27 cellular contexts compared by ENCODE assay signal in the genomic region with DNA sequence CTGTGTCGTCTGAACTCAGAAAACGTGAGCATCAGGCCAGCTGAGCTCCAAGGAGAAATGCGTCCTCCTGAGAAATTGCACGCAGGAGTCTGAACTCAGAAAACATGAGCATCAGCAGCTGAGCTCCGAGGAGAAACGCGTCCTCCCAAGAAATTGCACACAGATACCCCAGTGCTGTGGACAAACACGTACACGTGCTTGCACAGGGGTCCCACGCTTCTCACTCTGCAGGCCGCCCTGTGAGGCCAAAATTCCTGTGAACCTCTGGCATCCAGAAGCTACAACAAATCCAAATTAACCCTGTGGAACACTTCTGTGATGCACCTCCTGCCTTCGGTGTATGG.
A peak's percentile ranks its signal among the peaks of the same experiment; 100 is the strongest.
DNase-seq lines count a peak whose midpoint lies in the region; TF ChIP-seq lines count a peak whose summit lies in the region.
"Had no signal": no experiment of that assay in that cellular context is flagged by ENCODE, and none has a peak within 500 bp of the region (broad histone marks: within the 10 kb centered on the region; RNA-seq: fewer than 3 reads in every experiment).

No MANE protein-coding gene starts in this region.

- intact Hi-C loops in dorsolateral prefrontal cortex (cut with DNase I) (no loop called here), spleen (cut with DNase I; ENCODE audit: low total_unique reads) (no loop called here)

- TF ChIP-seq CTCF in dorsolateral prefrontal cortex (IDR thresholded peaks at IDR 0.05 in 54 of 56, conservative IDR thresholded peaks at IDR 0.05 in 2 of 56; ENCODE audit: low read depth in 1 of 56, partially characterized antibody in 56 of 56) (no peak), spleen (IDR thresholded peaks at IDR 0.05 in 8 of 11, conservative IDR thresholded peaks at IDR 0.05 in 3 of 11) (no peak)

- H3K27ac ChIP-seq in dorsolateral prefrontal cortex (peak overlapping the region in 55 of 59 donors; percentile 22 to 100 (median 95)), spleen (no peak overlapping the region)
- H3K27ac ChIP-seq: 22Rv1, C4-2B, SJCRH30 had no signal

- no peak for TF ChIP-seq POLR2A in spleen (IDR thresholded peaks at IDR 0.05)

- no peaks in the 10 kb centered on the region for H3K36me3 ChIP-seq in spleen
- H3K36me3 ChIP-seq: SJCRH30 had no signal

- peak; percentile 25 for DNase-seq in activated effector memory CD4-positive, alpha-beta T cell treated with anti-CD3 and anti-CD28 coated beads, Interleukin-2, amount 50 U/mL, for 16 hours
- DNase-seq in activated effector memory CD4-positive, alpha-beta T cell treated with Interleukin-2 at 50 U/mL for 16 hours, result no peak
- DNase-seq in dorsolateral prefrontal cortex (peak in 4 of 10 donors; percentile 12 to 38 (median 22)), spleen (peak; percentile 25), LoVo (ENCODE audit: low spot score) (no peak), H4 (ENCODE audit: low spot score) (no peak)
- no peak for DNase-seq in activated CD8-positive, alpha-beta memory T cell treated with anti-CD3 and anti-CD28 coated beads, Interleukin-2, amount 50 U/mL, for 4 hours
- DNase-seq: CD8-positive, alpha-beta memory T cell; DMS 273 treated with DMSO at 0.1 percent for 48 hours; DMS79; EL; GDM1; Kasumi-1; MV-4-11; NCI-H1105 treated with DMSO at 0.1 percent for 48 hours; NCI-H146; NCI-H1930; NCI-H2107; NCI-H446; NCI-H526; NCI-H82; NK-92 treated with Interleukin-12 subunit alpha and Interleukin-12 subunit beta, amount 100 ng/mL, for 24 hours; PC-3; SJCRH30 had no signal

- H3K4me1 ChIP-seq in spleen, result no peaks in the 10 kb centered on the region
- H3K4me1 ChIP-seq: SJCRH30 had no signal

- H3K4me3 ChIP-seq in dorsolateral prefrontal cortex (no peak overlapping the region), spleen (no peak overlapping the region)
- H3K4me3 ChIP-seq: GM12878, SJCRH30 had no signal

- no peaks in the 10 kb centered on the region for H3K9me3 ChIP-seq in spleen
- H3K9me3 ChIP-seq: SJCRH30 had no signal

- H3K27me3 ChIP-seq in dorsolateral prefrontal cortex, result no peaks in the 10 kb centered on the region
- H3K27me3 ChIP-seq in spleen (replicated peaks in 1 of 7), result peaks cover 0 to 12% (median 0%) of the 10 kb centered on the region in 7 donors
- H3K27me3 ChIP-seq: SJCRH30 had no signal

- WGBS in spleen, 5 donors, result 86 to 93% (median 90%) methylated on average over 12 of the region's 12 CpGs

Comparison
In these comparisons a context has a peak if more than half of its experiments do, and no peak if none do; other contexts are left out.
1. DNase-seq: peak in activated effector memory CD4-positive, alpha-beta T cell treated with anti-CD3 and anti-CD28 coated beads, Interleukin-2, amount 50 U/mL, for 16 hours (single experiment) and spleen (single experiment); none in activated effector memory CD4-positive, alpha-beta T cell treated with Interleukin-2 at 50 U/mL for 16 hours (single experiment), activated CD8-positive, alpha-beta memory T cell treated with anti-CD3 and anti-CD28 coated beads, Interleukin-2, amount 50 U/mL, for 4 hours (single experiment), LoVo (single experiment) and H4 (single experiment).
2. H3K27ac ChIP-seq: peak in dorsolateral prefrontal cortex (55 of 59); none in spleen (0 of 8).